19 cellular contexts compared by ENCODE assay signal in genomic region chr4:54359919-54360650, GRCh38.
DNase-seq lines count a peak whose midpoint lies in the region; ATAC-seq and TF ChIP-seq lines count a peak whose summit lies in the region.
"Had no signal": no experiment of that assay in that cellular context is flagged by ENCODE, and none has a peak within 500 bp of the region (broad histone marks: within the 10 kb centered on the region; RNA-seq: fewer than 3 reads in every experiment).

No MANE protein-coding gene starts in this region.

- peak; percentile 22 for DNase-seq in activated CD8-positive, alpha-beta T cell treated with anti-CD3 and anti-CD28 coated beads, Interleukin-2, amount 10 ng/mL, durations not matched to agents 7 days and 5 days
- no peak for DNase-seq in activated CD8-positive, alpha-beta T cell treated with anti-CD3 and anti-CD28 coated beads for 36 hours
- DNase-seq in MM.1S (peak; percentile 86), iPS-NIHi11 (ENCODE audit: low spot score) (no peak), NCI-H2107 (lab: John Stamatoyannopoulos, UW) (no peak), stomach (no peak)
- DNase-seq in activated CD4-positive, alpha-beta T cell treated with anti-CD3 and anti-CD28 coated beads, Interleukin-2, amount 50 U/mL, for 1 hour, result no peak
- DNase-seq: Caco-2, KG1, MG63, NCI-H1105 treated with DMSO at 0.1 percent for 48 hours, NCI-H2029 treated with DMSO at 0.1 percent for 48 hours, NCI-H226, NCI-H774, SHP77 treated with DMSO at 0.1 percent for 48 hours, T-helper 17 cell had no signal

- H3K27me3 ChIP-seq in MM.1S (replicated peaks; ENCODE audit: insufficient read depth, low read length) (no peaks in the 10 kb centered on the region), stomach (no peaks in the 10 kb centered on the region)

- POLR2A ChIA-PET in activated CD8-positive, alpha-beta T cell treated with anti-CD3 and anti-CD28 coated beads, Interleukin-2, amount 10 ng/mL, durations not matched to agents 7 days and 5 days (lab: Charles Lee), result interaction anchor here (0.5 kb wide), 1 partner anchor 1502 kb away, joined by 3 read pairs; no protein-coding TSS in a partner anchor
- POLR2A ChIA-PET in activated CD8-positive, alpha-beta T cell treated with anti-CD3 and anti-CD28 coated beads for 36 hours (lab: Charles Lee), result no interaction called here

- H3K27ac ChIP-seq in MM.1S (ENCODE audit: low read length) (peak overlapping the region; percentile 93), stomach (no peak overlapping the region)
- H3K27ac ChIP-seq: C4-2B had no signal

- no peaks in the 10 kb centered on the region for H3K9me3 Mint-ChIP-seq in activated CD8-positive, alpha-beta T cell treated with anti-CD3 and anti-CD28 coated beads, Interleukin-2, amount 10 ng/mL, durations not matched to agents 7 days and 5 days (ENCODE audit: insufficient read depth)
- no peaks in the 10 kb centered on the region for H3K9me3 Mint-ChIP-seq in activated CD8-positive, alpha-beta T cell treated with anti-CD3 and anti-CD28 coated beads for 36 hours

- H3K4me3 ChIP-seq in MM.1S (ENCODE audit: low read length) (peak overlapping the region; percentile 21; the same call in 1 of the 2 replicates), stomach (no peak overlapping the region)
- H3K4me3 ChIP-seq: HAP-1, MG63 had no signal

- H3K36me3 Mint-ChIP-seq in activated CD8-positive, alpha-beta T cell treated with anti-CD3 and anti-CD28 coated beads, Interleukin-2, amount 10 ng/mL, durations not matched to agents 7 days and 5 days (ENCODE audit: low read depth), result no peaks in the 10 kb centered on the region
- no peaks in the 10 kb centered on the region for H3K36me3 Mint-ChIP-seq in activated CD8-positive, alpha-beta T cell treated with anti-CD3 and anti-CD28 coated beads for 36 hours (ENCODE audit: low read depth)

- H3K4me2 ChIP-seq in MM.1S (ENCODE audit: low read depth, low read length), result peak overlapping the region; percentile 72

- no peak for TF ChIP-seq POLR2A in stomach (IDR thresholded peaks at IDR 0.05)

- TF ChIP-seq EP300 in stomach (IDR thresholded peaks at IDR 0.05), result no peak

- no peaks in the 10 kb centered on the region for H3K9me2 ChIP-seq in MM.1S (replicated peaks; ENCODE audit: insufficient read depth, low read length)

- intact Hi-C loops in activated CD8-positive, alpha-beta T cell treated with anti-CD3 and anti-CD28 coated beads for 36 hours (cut with micrococcal nuclease), result no loop called here
- intact Hi-C loops in stomach (cut with DNase I; ENCODE audit: low total_unique reads), result no loop called here

- H2AFZ ChIP-seq in MM.1S (ENCODE audit: low read length), result peak overlapping the region; percentile 65

- H4K20me1 ChIP-seq in MM.1S (ENCODE audit: insufficient read depth, low read length), result no peaks in the 10 kb centered on the region

- CTCF ChIA-PET in activated CD8-positive, alpha-beta T cell treated with anti-CD3 and anti-CD28 coated beads, Interleukin-2, amount 10 ng/mL, durations not matched to agents 7 days and 5 days (lab: Charles Lee), result interaction anchor here (1.7 kb wide), 1 partner anchor 41 kb away, joined by 3 read pairs; no protein-coding TSS in a partner anchor
- CTCF ChIA-PET in activated CD8-positive, alpha-beta T cell treated with anti-CD3 and anti-CD28 coated beads for 36 hours (lab: Charles Lee), result no interaction called here

- no peaks in the 10 kb centered on the region for H3K79me2 ChIP-seq in MM.1S (ENCODE audit: low read length)

- H3K9me3 ChIP-seq in MM.1S (replicated peaks; ENCODE audit: insufficient read depth, low read length), result no peaks in the 10 kb centered on the region
- no peaks in the 10 kb centered on the region for H3K9me3 ChIP-seq in stomach
- H3K9me3 ChIP-seq: Caco-2, HAP-1, MG63 had no signal

- no peak for ATAC-seq in activated CD8-positive, alpha-beta T cell treated with anti-CD3 and anti-CD28 coated beads, Interleukin-2, amount 10 ng/mL, durations not matched to agents 7 days and 5 days
- no peak for ATAC-seq in activated CD8-positive, alpha-beta T cell treated with anti-CD3 and anti-CD28 coated beads for 36 hours
- peak; percentile 63 for ATAC-seq in GM21529 (IDR thresholded peaks at IDR 0.05; ENCODE audit: unreplicated experiment)
- ATAC-seq: T-helper 17 cell had no signal

- 55 to 80% (median 67%) methylated on average over 5 of the region's 5 CpGs for WGBS in stomach, 5 donors

- H3K36me3 ChIP-seq in MM.1S (replicated peaks; ENCODE audit: insufficient read depth, low read length) (no peaks in the 10 kb centered on the region), stomach (no peaks in the 10 kb centered on the region)
- H3K36me3 ChIP-seq: HAP-1, MG63 had no signal

- no peak overlapping the region for H3K4me3 Mint-ChIP-seq in activated CD8-positive, alpha-beta T cell treated with anti-CD3 and anti-CD28 coated beads, Interleukin-2, amount 10 ng/mL, durations not matched to agents 7 days and 5 days
- no peak overlapping the region for H3K4me3 Mint-ChIP-seq in activated CD8-positive, alpha-beta T cell treated with anti-CD3 and anti-CD28 coated beads for 36 hours
- H3K4me3 Mint-ChIP-seq: T-helper 17 cell had no signal

- peaks cover 4% of the 10 kb centered on the region for H3K27me3 Mint-ChIP-seq in activated CD8-positive, alpha-beta T cell treated with anti-CD3 and anti-CD28 coated beads, Interleukin-2, amount 10 ng/mL, durations not matched to agents 7 days and 5 days (ENCODE audit: low read depth)
- H3K27me3 Mint-ChIP-seq in activated CD8-positive, alpha-beta T cell treated with anti-CD3 and anti-CD28 coated beads for 36 hours, result peaks cover 5% of the 10 kb centered on the region
- H3K27me3 Mint-ChIP-seq: T-helper 17 cell had no signal

- H3K27ac Mint-ChIP-seq in activated CD8-positive, alpha-beta T cell treated with anti-CD3 and anti-CD28 coated beads, Interleukin-2, amount 10 ng/mL, durations not matched to agents 7 days and 5 days, result no peak overlapping the region
- H3K27ac Mint-ChIP-seq in activated CD8-positive, alpha-beta T cell treated with anti-CD3 and anti-CD28 coated beads for 36 hours, result no peak overlapping the region
- H3K27ac Mint-ChIP-seq: T-helper 17 cell had no signal

- H3K4me1 Mint-ChIP-seq in activated CD8-positive, alpha-beta T cell treated with anti-CD3 and anti-CD28 coated beads, Interleukin-2, amount 10 ng/mL, durations not matched to agents 7 days and 5 days (ENCODE audit: low read depth), result peaks cover 8% of the 10 kb centered on the region
- peaks cover 2% of the 10 kb centered on the region for H3K4me1 Mint-ChIP-seq in activated CD8-positive, alpha-beta T cell treated with anti-CD3 and anti-CD28 coated beads for 36 hours (ENCODE audit: low read depth)
- H3K4me1 Mint-ChIP-seq: T-helper 17 cell had no signal

- peaks cover 13% of the 10 kb centered on the region for H3F3A ChIP-seq in MM.1S (ENCODE audit: insufficient read depth, low read length)

- H3K9ac ChIP-seq in MM.1S (ENCODE audit: low read length), result peak overlapping the region; percentile 47

- no peak for TF ChIP-seq CTCF in activated CD8-positive, alpha-beta T cell treated with anti-CD3 and anti-CD28 coated beads for 36 hours (IDR thresholded peaks at IDR 0.05)
- TF ChIP-seq CTCF in MM.1S (IDR thresholded peaks at IDR 0.05; ENCODE audit: low read length) (no peak), stomach (IDR thresholded peaks at IDR 0.05) (no peak)

- H3K4me1 ChIP-seq in MM.1S (ENCODE audit: low read length) (peaks cover 30% of the 10 kb centered on the region), stomach (no peaks in the 10 kb centered on the region)
- H3K4me1 ChIP-seq: Caco-2, HAP-1 had no signal

Comparison
In these comparisons a context has a peak if more than half of its experiments do, and no peak if none do; other contexts are left out.
1. DNase-seq: peak in activated CD8-positive, alpha-beta T cell treated with anti-CD3 and anti-CD28 coated beads, Interleukin-2, amount 10 ng/mL, durations not matched to agents 7 days and 5 days (single experiment) and MM.1S (single experiment); none in activated CD8-positive, alpha-beta T cell treated with anti-CD3 and anti-CD28 coated beads for 36 hours (single experiment), iPS-NIHi11 (single experiment), NCI-H2107 (single experiment), stomach (single experiment) and activated CD4-positive, alpha-beta T cell treated with anti-CD3 and anti-CD28 coated beads, Interleukin-2, amount 50 U/mL, for 1 hour (single experiment).